In the genomic region with DNA sequence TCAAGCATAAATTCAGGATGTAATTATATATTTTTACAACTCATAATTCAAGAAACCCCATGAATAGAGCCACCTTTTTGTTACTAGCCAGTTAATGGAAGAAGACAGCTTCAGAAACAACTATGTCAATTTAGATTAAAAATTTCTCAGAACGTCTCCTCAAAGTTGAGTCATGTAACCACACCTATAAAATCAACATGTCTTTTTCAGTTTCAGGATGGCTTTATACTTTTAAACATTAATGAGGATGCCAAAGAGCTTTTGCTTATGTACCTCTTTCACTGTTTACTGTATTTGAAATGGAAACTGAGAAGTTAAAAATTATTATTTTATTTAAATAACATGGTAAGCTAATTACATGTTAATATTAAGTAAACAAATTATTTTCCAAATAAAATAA, we compare ENCODE assay signal across 20 cellular contexts.
A peak's percentile ranks its signal among the peaks of the same experiment; 100 is the strongest.
DNase-seq lines count a peak whose midpoint lies in the region; ATAC-seq and TF ChIP-seq lines count a peak whose summit lies in the region.
"Had no signal": no experiment of that assay in that cellular context is flagged by ENCODE, and none has a peak within 500 bp of the region (broad histone marks: within the 10 kb centered on the region; RNA-seq: fewer than 3 reads in every experiment).

No MANE protein-coding gene starts in this region.

- H3K9ac ChIP-seq in colonic mucosa (ENCODE audit: low read depth in 2 of 2, low read length in 2 of 2): no peak overlapping the region

- POLR2A ChIA-PET in RWPE1 (lab: Yijun Ruan, JAX; ENCODE audit: low non-redundant PET): no interaction called here

- no peak for TF ChIP-seq CTCF in RWPE1 (conservative IDR thresholded peaks at IDR 0.05; ENCODE audit: low read depth)
- no peak for TF ChIP-seq CTCF in colonic mucosa (IDR thresholded peaks at IDR 0.05)

- peak; percentile 21 for DNase-seq in Caki2 (ENCODE audit: low read depth)
- peak; percentile 2 for DNase-seq in RWPE1 (ENCODE audit: low spot score)
- no peak for DNase-seq in Right ventricle myocardium superior
- no peak for DNase-seq in SW 1271 (lab: John Stamatoyannopoulos, UW)
- no peak for DNase-seq in colonic mucosa
- DNase-seq: 8988T; BE2C; CD4-positive, alpha-beta memory T cell; GDM1; NCI-H1048; NCI-H1436 treated with DMSO at 0.1 percent for 48 hours; NCI-H2029 treated with DMSO at 0.1 percent for 48 hours; NCI-H510A treated with DMSO at 0.1 percent for 48 hours; Peyer's patch; SHP77 treated with DMSO at 0.1 percent for 48 hours had no signal

- intact Hi-C loops in Right ventricle myocardium superior (cut with DNase I): no loop called here
- intact Hi-C loops in colonic mucosa (cut with DNase I): no loop called here

- ATAC-seq in GM19452 (IDR thresholded peaks at IDR 0.05; ENCODE audit: unreplicated experiment) (peak; percentile 55), HG03175 (IDR thresholded peaks at IDR 0.05; ENCODE audit: unreplicated experiment) (peak; percentile 43), HG02870 (IDR thresholded peaks at IDR 0.05; ENCODE audit: unreplicated experiment) (no peak), Right ventricle myocardium superior (ENCODE audit: poor library complexity) (no peak)
- ATAC-seq: GM12878, SK-N-SH treated with all-trans-retinoic acid at 6 μM for 48 hours had no signal

- in situ Hi-C loops in Caki2 (cut with HindIII; ENCODE audit: low pct_unique_long_range_greater_than_20kb, low sequenced_read_pairs): no loop called here

- no peaks in the 10 kb centered on the region for H3K9me3 ChIP-seq in colonic mucosa
- H3K9me3 ChIP-seq: Peyer's patch had no signal

- H3K27me3 ChIP-seq in colonic mucosa: no peaks in the 10 kb centered on the region
- H3K27me3 ChIP-seq: Peyer's patch had no signal

- no peak overlapping the region for H3K27ac ChIP-seq in RWPE1
- no peak overlapping the region for H3K27ac ChIP-seq in colonic mucosa
- H3K27ac ChIP-seq: Peyer's patch had no signal

- H3K4me3 ChIP-seq in colonic mucosa: no peak overlapping the region
- H3K4me3 ChIP-seq: GM12878, Peyer's patch had no signal

- H3K4me1 ChIP-seq in colonic mucosa: no peaks in the 10 kb centered on the region
- H3K4me1 ChIP-seq: BE2C, Peyer's patch had no signal

- CTCF ChIA-PET in RWPE1 (lab: Yijun Ruan, JAX): no interaction called here

- no peaks in the 10 kb centered on the region for H3K36me3 ChIP-seq in colonic mucosa
- H3K36me3 ChIP-seq: BE2C, Peyer's patch had no signal

Comparison
In these comparisons a context has a peak if more than half of its experiments do, and no peak if none do; other contexts are left out.
1. DNase-seq: peak in Caki2 (single experiment) and RWPE1 (single experiment); none in Right ventricle myocardium superior (single experiment), SW 1271 (0 of 2) and colonic mucosa (single experiment).
2. ATAC-seq: peak in GM19452 (single experiment) and HG03175 (single experiment); none in HG02870 (single experiment) and Right ventricle myocardium superior (single experiment).